In genomic region chr12:80813820-80814219, GRCh38 we compare ENCODE assay signal across 19 cellular contexts.
A peak's percentile ranks its signal among the peaks of the same experiment; 100 is the strongest.
DNase-seq lines count a peak whose midpoint lies in the region; ATAC-seq and TF ChIP-seq lines count a peak whose summit lies in the region.
"Had no signal": no experiment of that assay in that cellular context is flagged by ENCODE, and none has a peak within 500 bp of the region (broad histone marks: within the 10 kb centered on the region; RNA-seq: fewer than 3 reads in every experiment).

No MANE protein-coding gene starts in this region.

- no peak overlapping the region for H3K4me3 ChIP-seq in upper lobe of right lung
- H3K4me3 ChIP-seq: GM23338, right lobe of liver, thoracic aorta had no signal

- H3K27ac ChIP-seq in upper lobe of right lung = no peak overlapping the region
- H3K27ac ChIP-seq: right lobe of liver, thoracic aorta had no signal

- intact Hi-C loops in upper lobe of right lung (cut with DNase I) = no loop called here

- H3K4me1 ChIP-seq in upper lobe of right lung = no peaks in the 10 kb centered on the region
- H3K4me1 ChIP-seq: right lobe of liver had no signal

- H3K9me3 ChIP-seq in upper lobe of right lung = no peaks in the 10 kb centered on the region
- H3K9me3 ChIP-seq: right lobe of liver, thoracic aorta had no signal

- POLR2A ChIA-PET in GM10248 (lab: Yijun Ruan, JAX) = no interaction called here

- peak; percentile 17 for DNase-seq in GM10248 (ENCODE audit: extremely low spot score)
- no peak for DNase-seq in activated effector memory CD4-positive, alpha-beta T cell treated with Interleukin-2 at 50 U/mL for 16 hours
- DNase-seq in activated CD4-positive, alpha-beta T cell treated with anti-CD3 and anti-CD28 coated beads, Interleukin-2, amount 50 U/mL, for 1 hour = no peak
- DNase-seq in epidermal melanocyte (ENCODE audit: insufficient read length, low spot score) = no peak
- no peak for DNase-seq in upper lobe of right lung
- DNase-seq: activated B cell treated with CpG ODN at 0.5 μM for 24 hours; anterior cingulate cortex; CD4-positive, alpha-beta memory T cell; DMS79; midbrain; NCI-H1694 treated with DMSO at 0.1 percent for 48 hours; NCI-H526 treated with DMSO at 0.1 percent for 48 hours; right lobe of liver; stimulated activated CD8-positive, alpha-beta memory T cell treated with anti-CD3 and anti-CD28 coated beads, Interleukin-4, amount 100 ng/mL, for 48 hours had no signal

- CTCF ChIA-PET in GM10248 (lab: Yijun Ruan, JAX) = no interaction called here

- peak; percentile 52 for ATAC-seq in GM19351 (IDR thresholded peaks at IDR 0.05; ENCODE audit: unreplicated experiment)
- ATAC-seq in HG02623 (IDR thresholded peaks at IDR 0.05; ENCODE audit: unreplicated experiment) = peak; percentile 41
- ATAC-seq in HG03469 (IDR thresholded peaks at IDR 0.05; ENCODE audit: unreplicated experiment) = peak; percentile 49
- ATAC-seq in upper lobe of right lung = no peak
- ATAC-seq: GM23338, right lobe of liver had no signal

- no peaks in the 10 kb centered on the region for H3K27me3 ChIP-seq in upper lobe of right lung
- H3K27me3 ChIP-seq: right lobe of liver had no signal

- TF ChIP-seq CTCF in GM10248 (IDR thresholded peaks at IDR 0.05; ENCODE audit: control extremely low read depth, extremely low read depth, low read depth, missing control alignments) (no peak), upper lobe of right lung (IDR thresholded peaks at IDR 0.05) (no peak)

- H3K36me3 ChIP-seq in upper lobe of right lung = no peaks in the 10 kb centered on the region
- H3K36me3 ChIP-seq: thoracic aorta had no signal
